8 cellular contexts compared by ENCODE assay signal in the genomic region with DNA sequence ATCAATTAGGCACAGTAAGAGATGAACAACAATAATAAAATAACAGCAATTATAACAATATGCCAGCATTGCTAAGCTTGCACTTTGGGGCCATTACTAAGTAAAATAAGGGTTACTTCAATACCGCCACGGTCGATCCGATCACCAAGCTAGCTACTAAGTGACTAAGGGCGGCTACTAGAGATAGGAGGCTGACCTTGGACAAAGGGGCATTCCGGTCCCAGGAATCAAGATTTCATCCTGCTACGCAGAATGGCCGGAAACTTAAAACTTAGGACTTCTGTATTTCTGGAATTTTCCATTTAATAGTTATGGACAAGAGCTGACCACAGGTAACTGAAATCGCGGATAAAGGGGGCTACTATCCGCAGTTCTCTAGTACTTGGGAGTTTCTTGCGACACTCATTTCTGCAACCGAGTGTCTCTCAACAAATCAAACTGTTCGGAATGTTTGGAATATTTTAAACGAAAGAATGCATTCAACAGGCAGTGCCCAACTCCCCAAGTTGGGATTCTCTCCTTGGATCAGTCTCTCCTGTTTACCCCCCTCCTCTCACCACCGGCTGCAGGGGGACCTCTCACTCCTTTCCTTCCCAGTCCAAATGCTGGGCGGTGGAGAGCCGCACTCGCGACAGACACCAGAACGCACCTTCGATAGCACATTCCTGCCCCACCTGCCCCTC. TPM values are rescaled to one million over a fixed set of nuclear protein-coding genes. Genes with fewer than 3 reads are reported as not detected.
DNase-seq lines count a peak whose midpoint lies in the region; ATAC-seq and TF ChIP-seq lines count a peak whose summit lies in the region.

No MANE protein-coding gene starts in this region.

- H3K4me1 Mint-ChIP-seq in T-helper 17 cell = peaks cover 24% of the 10 kb centered on the region
- peaks cover 33% of the 10 kb centered on the region for H3K4me1 Mint-ChIP-seq in osteocyte (ENCODE audit: unreplicated experiment)

- no peak for TF ChIP-seq CTCF in foreskin fibroblast (IDR thresholded peaks at IDR 0.05; ENCODE audit: low read depth, low read length)
- TF ChIP-seq CTCF in osteocyte (IDR thresholded peaks at IDR 0.05) = no peak

- no peaks in the 10 kb centered on the region for H3K9me3 Mint-ChIP-seq in osteocyte (ENCODE audit: unreplicated experiment)

- peak overlapping the region; percentile 80 to 92 for H3K4me3 ChIP-seq in foreskin fibroblast (ENCODE audit: low read depth in 1 of 2, low read length in 2 of 2)

- no peaks in the 10 kb centered on the region for H3K27me3 Mint-ChIP-seq in T-helper 17 cell
- no peaks in the 10 kb centered on the region for H3K27me3 Mint-ChIP-seq in osteocyte (ENCODE audit: unreplicated experiment)

- peak overlapping the region; percentile 95 for H3K4me3 Mint-ChIP-seq in T-helper 17 cell
- H3K4me3 Mint-ChIP-seq in osteocyte (ENCODE audit: unreplicated experiment) = peak overlapping the region; percentile 93

- H3K9me3 ChIP-seq in T-helper 17 cell (ENCODE audit: control insufficient read depth, low read length, poor library complexity, severe bottlenecking) = no peaks in the 10 kb centered on the region

- H3K36me3 Mint-ChIP-seq in T-helper 17 cell (ENCODE audit: low read depth) (no peaks in the 10 kb centered on the region), osteocyte (ENCODE audit: unreplicated experiment) (peaks cover 2% of the 10 kb centered on the region)

- DNase-seq in DMS 273 (lab: John Stamatoyannopoulos, UW; ENCODE audit: unreplicated experiment) = peak; percentile 63
- DNase-seq in DMS 273 treated with DMSO at 0.1 percent for 48 hours (lab: John Stamatoyannopoulos, UW) = no peak
- DNase-seq in T-helper 17 cell = no peak
- DNase-seq in foreskin fibroblast = peak in 1 of 2 donors; percentile 41
- DNase-seq in osteocyte (ENCODE audit: extremely low spot score, unreplicated experiment) = no peak
- DNase-seq in activated effector memory CD4-positive, alpha-beta T cell treated with Interleukin-2 at 50 U/mL for 16 hours = no peak

- ATAC-seq in T-helper 17 cell (no peak), GM19397 (IDR thresholded peaks at IDR 0.05; ENCODE audit: unreplicated experiment) (no peak), esophagus mucosa (no peak)

- H3K27ac Mint-ChIP-seq in T-helper 17 cell = no peak overlapping the region
- H3K27ac Mint-ChIP-seq in osteocyte (ENCODE audit: unreplicated experiment) = peak overlapping the region; percentile 81

RNA-seq across cellular contexts. Expression of gene HEBP1, which starts 0.6 kb away (rescaled TPM):
- total RNA-seq in T-helper 17 cell = 10 to 100 TPM; 10.8 to 11.5 TPM
- 54.8 and 56.7 TPM in 2 replicates for total RNA-seq in osteocyte
- 24.5 TPM for total RNA-seq in esophagus mucosa

RNA-seq across cellular contexts. Expression of gene FAM234B, which starts 44.8 kb away (rescaled TPM):
- total RNA-seq in T-helper 17 cell (1 to 10 TPM; 1.9 to 2.5 TPM), osteocyte (5.0 and 6.8 TPM in 2 replicates), esophagus mucosa (2.4 TPM)

RNA-seq across cellular contexts. Expression of gene GPRC5D, which starts 47.4 kb away (rescaled TPM):
- total RNA-seq in T-helper 17 cell (not detected), osteocyte (not detected in 2 replicates), esophagus mucosa (not detected)
